Comparison of ENCODE assay signal across 18 cellular contexts in the genomic region with DNA sequence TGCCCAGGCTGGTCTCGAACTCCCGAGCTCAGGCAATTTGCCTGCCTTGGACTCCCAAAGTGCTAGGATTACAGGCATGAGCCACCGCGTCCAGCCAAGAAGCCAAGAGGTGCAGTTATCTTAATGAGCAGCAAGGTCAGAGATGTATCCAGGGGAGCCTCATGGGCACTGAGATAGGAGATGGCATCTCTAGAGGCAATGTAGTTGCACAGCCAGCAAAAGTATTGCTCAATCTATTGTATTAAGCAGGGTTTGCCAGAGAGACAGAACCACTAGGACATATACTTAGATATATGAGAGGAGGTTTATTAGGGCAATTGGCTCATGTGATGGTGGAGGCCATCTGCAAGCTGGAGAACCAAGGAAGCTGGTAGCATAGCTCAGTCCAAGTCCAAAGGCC. TPM values are rescaled to one million over a fixed set of nuclear protein-coding genes. Genes with fewer than 3 reads are reported as not detected.
DNase-seq lines count a peak whose midpoint lies in the region; ATAC-seq and TF ChIP-seq lines count a peak whose summit lies in the region.
"Had no signal": no experiment of that assay in that cellular context is flagged by ENCODE, and none has a peak within 500 bp of the region (broad histone marks: within the 10 kb centered on the region; RNA-seq: fewer than 3 reads in every experiment).

No MANE protein-coding gene starts in this region.

- no peaks in the 10 kb centered on the region for H3K9me3 Mint-ChIP-seq in activated CD8-positive, alpha-beta memory T cell treated with anti-CD3 and anti-CD28 coated beads, Interleukin-2, amount 10 ng/mL, durations not matched to agents 7 days and 5 days (ENCODE audit: low read depth)
- no peaks in the 10 kb centered on the region for H3K9me3 Mint-ChIP-seq in immature natural killer cell

- no peak for TF ChIP-seq POLR2A in IMR-90 (IDR thresholded peaks at IDR 0.05; ENCODE audit: low read depth, low read length)

- in situ Hi-C loops in IMR-90 (cut with MboI; ENCODE audit: low sequenced_read_pairs): no loop called here

- no peaks in the 10 kb centered on the region for H3K79me1 ChIP-seq in IMR-90 (ENCODE audit: low read depth in 1 of 2, low read length in 2 of 2)

- H3K79me2 ChIP-seq in PC-3 (ENCODE audit: low read length): peaks cover 2% of the 10 kb centered on the region

- H2AK5ac ChIP-seq in IMR-90 (ENCODE audit: low read depth, low read length): no peak overlapping the region

- no peak overlapping the region for H4K8ac ChIP-seq in IMR-90 (ENCODE audit: low read depth in 2 of 2, low read length in 2 of 2)

- BruUV-seq in IMR-90 (replicated peaks; lab: Mats Ljungman, UMichigan): no TSS peak
- BruUV-seq in PC-3 (replicated peaks; lab: Mats Ljungman, UMichigan): no TSS peak

- no peak overlapping the region for H3K23ac ChIP-seq in IMR-90 (ENCODE audit: low read depth, low read length)

- H2BK20ac ChIP-seq in IMR-90 (ENCODE audit: low read depth, low read length): no peak overlapping the region

- DNase-seq in activated CD8-positive, alpha-beta memory T cell treated with anti-CD3 and anti-CD28 coated beads for 24 hours: peak; percentile 33
- DNase-seq in activated CD8-positive, alpha-beta memory T cell treated with anti-CD3 and anti-CD28 coated beads, Interleukin-2, amount 10 ng/mL, durations not matched to agents 7 days and 5 days: no peak
- no peak for DNase-seq in IMR-90
- DNase-seq in PC-3: no peak
- DNase-seq in immature natural killer cell: no peak
- no peak for DNase-seq in HPDE6-E6E7 (ENCODE audit: extremely low spot score)
- DNase-seq in RWPE1 (ENCODE audit: low spot score): no peak
- DNase-seq: BE2C, EL, GF-D8, KBM-7, NCI-H1417, NCI-H1694 treated with DMSO at 0.1 percent for 48 hours, NCI-H446 treated with DMSO at 0.1 percent for 48 hours, NCI-H526 treated with DMSO at 0.1 percent for 48 hours, Right ventricle myocardium superior had no signal

- no peak overlapping the region for H3K4me3 Mint-ChIP-seq in activated CD8-positive, alpha-beta memory T cell treated with anti-CD3 and anti-CD28 coated beads, Interleukin-2, amount 10 ng/mL, durations not matched to agents 7 days and 5 days
- H3K4me3 Mint-ChIP-seq in immature natural killer cell: no peak overlapping the region

- no peak overlapping the region for H2BK15ac ChIP-seq in IMR-90 (ENCODE audit: low read depth, low read length)

- peaks cover 22% of the 10 kb centered on the region for H3K36me3 Mint-ChIP-seq in activated CD8-positive, alpha-beta memory T cell treated with anti-CD3 and anti-CD28 coated beads, Interleukin-2, amount 10 ng/mL, durations not matched to agents 7 days and 5 days
- peaks cover 16 to 30% (median 18%) of the 10 kb centered on the region in 3 donors for H3K36me3 Mint-ChIP-seq in immature natural killer cell

- H3K18ac ChIP-seq in IMR-90 (ENCODE audit: low read depth, low read length): no peak overlapping the region

- H3K9me3 ChIP-seq in IMR-90 (ENCODE audit: control insufficient read depth, insufficient read depth, low read length) (peaks cover 5% of the 10 kb centered on the region), PC-3 (ENCODE audit: low read length) (no peaks in the 10 kb centered on the region)
- H3K9me3 ChIP-seq: A549, BE2C had no signal

- peaks cover 5% of the 10 kb centered on the region for H3F3A ChIP-seq in PC-3 (ENCODE audit: low read length, unreplicated experiment)

- H3K36me3 ChIP-seq in IMR-90 (ENCODE audit: control insufficient read depth, insufficient read depth, low read length) (no peaks in the 10 kb centered on the region), PC-3 (ENCODE audit: low read depth, low read length) (peaks cover 17% of the 10 kb centered on the region)
- H3K36me3 ChIP-seq: BE2C had no signal

- H3K4me2 ChIP-seq in IMR-90 (ENCODE audit: low read depth, low read length) (no peak overlapping the region), PC-3 (ENCODE audit: low read length) (no peak overlapping the region)
- H3K4me2 ChIP-seq: A549 had no signal

- H4K20me1 ChIP-seq in IMR-90 (ENCODE audit: insufficient read depth, low read length) (no peaks in the 10 kb centered on the region), PC-3 (ENCODE audit: low read length) (no peaks in the 10 kb centered on the region)

- WGBS in IMR-90 (ENCODE audit: extremely low coverage in 2 of 2, insufficient read length in 1 of 2), 2 experiments: 80% methylated on average over 2 of the region's 4 CpGs; no CpG with 5 or more reads in 1 of the 2 experiments

- H3K27ac Mint-ChIP-seq in activated CD8-positive, alpha-beta memory T cell treated with anti-CD3 and anti-CD28 coated beads, Interleukin-2, amount 10 ng/mL, durations not matched to agents 7 days and 5 days: no peak overlapping the region
- peak overlapping the region; percentile 4 to 78 (median 29) for H3K27ac Mint-ChIP-seq in immature natural killer cell

- TF ChIP-seq CTCF in IMR-90 (conservative IDR thresholded peaks at IDR 0.05; ENCODE audit: low read depth, low read length) (no peak), PC-3 (conservative IDR thresholded peaks at IDR 0.05; ENCODE audit: low read depth, low read length) (no peak), RWPE1 (conservative IDR thresholded peaks at IDR 0.05; ENCODE audit: low read depth) (no peak)

- dilution Hi-C loops in IMR-90 (cut with HindIII; ENCODE audit: low sequenced_read_pairs, unreplicated experiment): loop anchor here (25.0 kb wide), 1 partner anchor 95 kb away; no protein-coding TSS in a partner anchor

- H3K27me3 ChIP-seq in IMR-90 (ENCODE audit: control insufficient read depth, insufficient read depth, low read length) (peaks cover 20% of the 10 kb centered on the region), PC-3 (ENCODE audit: low read length) (no peaks in the 10 kb centered on the region)
- H3K27me3 ChIP-seq: BE2C had no signal

- H4K5ac ChIP-seq in IMR-90 (ENCODE audit: low read depth, low read length): no peak overlapping the region

- no peak overlapping the region for H3K4ac ChIP-seq in IMR-90 (ENCODE audit: low read depth, low read length)

- no peak for ATAC-seq in activated CD8-positive, alpha-beta memory T cell treated with anti-CD3 and anti-CD28 coated beads, Interleukin-2, amount 10 ng/mL, durations not matched to agents 7 days and 5 days
- ATAC-seq in IMR-90 (ENCODE audit: low read depth): no peak
- peak; percentile 29; the same call in 1 of the 2 replicates for ATAC-seq in PC-3
- ATAC-seq in GM18520 (IDR thresholded peaks at IDR 0.05; ENCODE audit: unreplicated experiment): no peak

- H3K56ac ChIP-seq in IMR-90 (ENCODE audit: extremely low read depth, insufficient read depth, low read length): no peak overlapping the region

- POLR2A ChIA-PET in IMR-90 (lab: Charles Lee; ENCODE audit: unreplicated experiment): no interaction called here
- POLR2A ChIA-PET in PC-3 (lab: Charles Lee; ENCODE audit: unreplicated experiment): interaction anchor here (0.6 to 0.7 kb wide), 4 partner anchors 10 to 312 kb away, joined by 3 to 16 read pairs (median 3); no protein-coding TSS in a partner anchor
- POLR2A ChIA-PET in RWPE1 (lab: Yijun Ruan, JAX; ENCODE audit: low non-redundant PET): no interaction called here

- no peak overlapping the region for H3K14ac ChIP-seq in IMR-90 (replicated peaks; ENCODE audit: low read depth, low read length)

- no peak overlapping the region for H2BK5ac ChIP-seq in IMR-90 (ENCODE audit: low read depth, low read length, poor library complexity, severe bottlenecking)

- H3K4me1 Mint-ChIP-seq in activated CD8-positive, alpha-beta memory T cell treated with anti-CD3 and anti-CD28 coated beads, Interleukin-2, amount 10 ng/mL, durations not matched to agents 7 days and 5 days: peaks cover 7% of the 10 kb centered on the region
- peaks cover 32 to 46% of the 10 kb centered on the region in 2 donors for H3K4me1 Mint-ChIP-seq in immature natural killer cell

- no peak overlapping the region for H4K91ac ChIP-seq in IMR-90 (ENCODE audit: insufficient read depth, low read depth, low read length)

- H3K9ac ChIP-seq in IMR-90 (ENCODE audit: low read depth, low read length) (no peak overlapping the region), PC-3 (ENCODE audit: low read length) (no peak overlapping the region)

- no peaks in the 10 kb centered on the region for H3K27me3 Mint-ChIP-seq in activated CD8-positive, alpha-beta memory T cell treated with anti-CD3 and anti-CD28 coated beads, Interleukin-2, amount 10 ng/mL, durations not matched to agents 7 days and 5 days
- H3K27me3 Mint-ChIP-seq in immature natural killer cell (ENCODE audit: low read depth in 3 of 3): peaks cover 2 to 6% (median 5%) of the 10 kb centered on the region in 3 donors

- no peak overlapping the region for H2AK9ac ChIP-seq in IMR-90 (replicated peaks; ENCODE audit: low read depth, low read length, poor library complexity)

- H2AFZ ChIP-seq in IMR-90 (replicated peaks; ENCODE audit: low read length, poor library complexity): no peak overlapping the region
- H2AFZ ChIP-seq in PC-3 (ENCODE audit: low read length): no peak overlapping the region

- CTCF ChIA-PET in activated CD8-positive, alpha-beta memory T cell treated with anti-CD3 and anti-CD28 coated beads, Interleukin-2, amount 10 ng/mL, durations not matched to agents 7 days and 5 days (lab: Charles Lee): no interaction called here
- CTCF ChIA-PET in IMR-90 (lab: Yijun Ruan, JAX) (no interaction called here), PC-3 (lab: Charles Lee) (no interaction called here), RWPE1 (lab: Yijun Ruan, JAX) (no interaction called here)

- H3K4me3 ChIP-seq in IMR-90 (ENCODE audit: insufficient read depth, low read depth, low read length) (no peak overlapping the region), PC-3 (ENCODE audit: low read length) (no peak overlapping the region)
- H3K4me3 ChIP-seq: A549 had no signal

- no peaks in the 10 kb centered on the region for H3K9me2 ChIP-seq in PC-3 (replicated peaks; ENCODE audit: low read length)

- intact Hi-C loops in IMR-90 (cut with micrococcal nuclease) (no loop called here), PC-3 (cut with micrococcal nuclease) (no loop called here)

- no peak for TF ChIP-seq RAD21 in IMR-90 (IDR thresholded peaks at IDR 0.05; ENCODE audit: low read length)

- H3K4me1 ChIP-seq in IMR-90 (ENCODE audit: control insufficient read depth, insufficient read depth, low read length) (no peaks in the 10 kb centered on the region), PC-3 (ENCODE audit: insufficient read depth, low read length) (no peaks in the 10 kb centered on the region)
- H3K4me1 ChIP-seq: A549, BE2C had no signal

- H2BK120ac ChIP-seq in IMR-90 (ENCODE audit: low read depth, low read length): no peak overlapping the region

- H3K27ac ChIP-seq in IMR-90 (ENCODE audit: insufficient read depth, low read length) (no peak overlapping the region), PC-3 (ENCODE audit: low read length) (no peak overlapping the region), RWPE1 (no peak overlapping the region)
- H3K27ac ChIP-seq: A549 had no signal

- no peaks in the 10 kb centered on the region for H3K9me1 ChIP-seq in IMR-90 (ENCODE audit: insufficient read depth, low read length)

RNA-seq across cellular contexts. Expression of a gene that starts 16.3 kb away (rescaled TPM):
- total RNA-seq in activated CD8-positive, alpha-beta memory T cell treated with anti-CD3 and anti-CD28 coated beads, Interleukin-2, amount 10 ng/mL, durations not matched to agents 7 days and 5 days: 10 to 100 TPM; 53.6 to 58.1 TPM
- total RNA-seq in IMR-90 (2012; rRNA removed) (7.2 and 24.7 TPM in 2 replicates), PC-3 (2014; rRNA removed) (44.7 and 60.0 TPM in 2 replicates)
- polyA plus RNA-seq in IMR-90 (2012; rRNA removed) (12.9 and 18.7 TPM in 2 replicates), immature natural killer cell (10 to 100 TPM; 43.8 to 70.1 (median 57.7) TPM)
- polyA plus RNA-seq in IMR-90 (2012; cell fraction: cytosol; rRNA removed): 1.2 and 1.4 TPM in 2 replicates
- 0.28 and 5.0 TPM in 2 replicates for polyA plus RNA-seq in IMR-90 (2012; cell fraction: nucleus; rRNA removed; ENCODE audit: low replicate concordance)

RNA-seq across cellular contexts. Expression of a gene that starts 19.8 kb away (rescaled TPM):
- total RNA-seq in activated CD8-positive, alpha-beta memory T cell treated with anti-CD3 and anti-CD28 coated beads, Interleukin-2, amount 10 ng/mL, durations not matched to agents 7 days and 5 days: 100 to 1,000 TPM; 366 to 616 TPM
- total RNA-seq in IMR-90 (2012; rRNA removed) (41.4 and 46.4 TPM in 2 replicates), PC-3 (2014; rRNA removed) (346 and 422 TPM in 2 replicates)
- polyA plus RNA-seq in IMR-90 (2012; rRNA removed) (29.8 and 33.3 TPM in 2 replicates), immature natural killer cell (1,000 to 10,000 TPM in 2 of 3 donors, 100 to 1,000 TPM in 1; 910 to 1,240 (median 1,143) TPM)
- polyA plus RNA-seq in IMR-90 (2012; cell fraction: cytosol; rRNA removed): 12.4 and 25.7 TPM in 2 replicates
- polyA plus RNA-seq in IMR-90 (2012; cell fraction: nucleus; rRNA removed; ENCODE audit: low replicate concordance): 2.0 and 10.7 TPM in 2 replicates
